Comparison of ENCODE assay signal across 15 cellular contexts in the genomic region with DNA sequence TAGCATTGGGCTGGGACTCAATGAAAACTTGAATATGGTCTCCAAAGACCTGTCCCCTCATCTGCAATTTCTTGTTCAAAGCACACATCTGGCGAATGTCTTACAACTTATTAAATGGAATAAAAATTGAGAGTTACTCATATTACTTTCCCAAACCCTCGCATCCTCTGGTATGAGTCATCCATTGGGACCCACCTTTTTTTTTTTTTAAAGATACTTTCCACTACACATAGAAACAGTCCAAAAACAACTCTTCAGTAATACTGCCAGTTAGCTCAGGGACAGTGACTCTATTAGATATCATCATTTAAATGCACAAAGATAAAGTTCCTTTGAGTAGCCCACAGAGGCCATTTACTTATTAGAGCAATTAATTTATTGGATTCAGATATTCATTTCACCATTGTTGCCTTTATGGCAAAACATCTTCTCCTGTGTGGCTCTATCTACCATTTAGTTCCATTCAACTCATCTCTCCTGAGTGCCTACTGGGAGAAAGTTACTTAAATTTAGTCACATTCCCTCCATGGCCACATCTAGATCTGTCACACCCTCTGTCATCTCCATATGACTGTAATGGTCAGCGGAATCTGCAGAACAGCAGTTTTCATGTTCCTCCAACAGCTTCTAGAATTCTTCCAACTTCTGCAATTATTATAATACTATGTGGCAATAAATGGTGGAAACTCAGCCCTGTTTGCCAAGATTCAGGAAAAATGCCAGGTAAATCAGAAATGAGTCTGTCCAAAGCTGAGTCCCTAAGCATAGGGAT.
DNase-seq lines count a peak whose midpoint lies in the region; ATAC-seq lines count a peak whose summit lies in the region.
"Had no signal": no experiment of that assay in that cellular context is flagged by ENCODE, and none has a peak within 500 bp of the region (broad histone marks: within the 10 kb centered on the region; RNA-seq: fewer than 3 reads in every experiment).

No MANE protein-coding gene starts in this region.

- intact Hi-C loops in activated CD4-positive, alpha-beta T cell treated with anti-CD3 and anti-CD28 coated beads for 36 hours (cut with DNase I, micrococcal nuclease) = loop anchor here (1.0 to 10.0 kb wide), 7 partner anchors 37 to 715 kb away; a partner anchor contains a TSS

- peak; percentile 53 for ATAC-seq in activated CD4-positive, alpha-beta T cell treated with anti-CD3 and anti-CD28 coated beads for 36 hours
- ATAC-seq in central memory CD8-positive, alpha-beta T cell (replicated peaks; ENCODE audit: extremely low read depth, poor library complexity, severe bottlenecking) = no peak
- ATAC-seq in naive thymus-derived CD8-positive, alpha-beta T cell = no peak
- ATAC-seq: stimulated activated memory B cell treated with anti-CD40 and anti-IgM and Interleukin-4, amounts not matched to agents 10 μg/mL and 1 μg/mL and 100 μg/mL, for 72 hours had no signal

- H3K4me3 Mint-ChIP-seq in activated CD4-positive, alpha-beta T cell treated with anti-CD3 and anti-CD28 coated beads for 36 hours = peak overlapping the region; percentile 16
- H3K4me3 Mint-ChIP-seq in activated CD4-positive, alpha-beta T cell treated with anti-CD3 and anti-CD28 coated beads, Interleukin-2, amount 10 ng/mL, durations not matched to agents 7 days and 5 days = no peak overlapping the region
- no peak overlapping the region for H3K4me3 Mint-ChIP-seq in central memory CD8-positive, alpha-beta T cell
- H3K4me3 Mint-ChIP-seq in naive thymus-derived CD8-positive, alpha-beta T cell = peak overlapping the region in 1 of 10 donors; percentile 1
- H3K4me3 Mint-ChIP-seq: stimulated activated memory B cell treated with anti-CD40 and anti-IgM and Interleukin-4, amounts not matched to agents 10 μg/mL and 1 μg/mL and 100 μg/mL, for 72 hours had no signal

- no peak for DNase-seq in activated CD4-positive, alpha-beta T cell treated with anti-CD3 and anti-CD28 coated beads for 36 hours
- no peak for DNase-seq in activated CD4-positive, alpha-beta T cell treated with anti-CD3 and anti-CD28 coated beads, Interleukin-2, amount 10 ng/mL, durations not matched to agents 7 days and 5 days
- DNase-seq in LHCN-M2 (ENCODE audit: low read depth) = peak; percentile 67
- DNase-seq in central memory CD8-positive, alpha-beta T cell (ENCODE audit: low spot score in 2 of 2) = no peak
- DNase-seq in naive thymus-derived CD8-positive, alpha-beta T cell = no peak
- DNase-seq in nucleus accumbens (lab: John Stamatoyannopoulos, UW) = no peak
- no peak for DNase-seq in NCI-H2029 (lab: John Stamatoyannopoulos, UW)
- no peak for DNase-seq in NCI-H524 (lab: John Stamatoyannopoulos, UW)
- DNase-seq: activated CD4-positive, alpha-beta T cell treated with anti-CD3 and anti-CD28 coated beads, Interleukin-2, amount 50 U/mL, for 4 hours; aorta; DMS79 treated with DMSO at 0.1 percent for 48 hours; left cardiac atrium; NCI-H1092; ovary had no signal

- POLR2A ChIA-PET in activated CD4-positive, alpha-beta T cell treated with anti-CD3 and anti-CD28 coated beads for 36 hours (lab: Charles Lee) = no interaction called here
- POLR2A ChIA-PET in activated CD4-positive, alpha-beta T cell treated with anti-CD3 and anti-CD28 coated beads, Interleukin-2, amount 10 ng/mL, durations not matched to agents 7 days and 5 days (lab: Charles Lee) = no interaction called here
- POLR2A ChIA-PET in naive thymus-derived CD8-positive, alpha-beta T cell (lab: Charles Lee) = no interaction called here

- peaks cover 83% of the 10 kb centered on the region for H3K4me1 Mint-ChIP-seq in activated CD4-positive, alpha-beta T cell treated with anti-CD3 and anti-CD28 coated beads for 36 hours
- peaks cover 56% of the 10 kb centered on the region for H3K4me1 Mint-ChIP-seq in activated CD4-positive, alpha-beta T cell treated with anti-CD3 and anti-CD28 coated beads, Interleukin-2, amount 10 ng/mL, durations not matched to agents 7 days and 5 days
- H3K4me1 Mint-ChIP-seq in central memory CD8-positive, alpha-beta T cell = peaks cover 49% of the 10 kb centered on the region
- peaks cover 29 to 67% (median 60%) of the 10 kb centered on the region in 4 donors for H3K4me1 Mint-ChIP-seq in naive thymus-derived CD8-positive, alpha-beta T cell

- H3K27ac Mint-ChIP-seq in activated CD4-positive, alpha-beta T cell treated with anti-CD3 and anti-CD28 coated beads for 36 hours = peak overlapping the region; percentile 88
- no peak overlapping the region for H3K27ac Mint-ChIP-seq in activated CD4-positive, alpha-beta T cell treated with anti-CD3 and anti-CD28 coated beads, Interleukin-2, amount 10 ng/mL, durations not matched to agents 7 days and 5 days
- peak overlapping the region; percentile 49 for H3K27ac Mint-ChIP-seq in central memory CD8-positive, alpha-beta T cell (ENCODE audit: low read depth)
- peak overlapping the region in 9 of 10 donors; percentile 2 to 92 (median 63) for H3K27ac Mint-ChIP-seq in naive thymus-derived CD8-positive, alpha-beta T cell
- H3K27ac Mint-ChIP-seq: stimulated activated memory B cell treated with anti-CD40 and anti-IgM and Interleukin-4, amounts not matched to agents 10 μg/mL and 1 μg/mL and 100 μg/mL, for 72 hours had no signal

- H3K36me3 Mint-ChIP-seq in activated CD4-positive, alpha-beta T cell treated with anti-CD3 and anti-CD28 coated beads for 36 hours (ENCODE audit: low read depth) = peaks cover 25% of the 10 kb centered on the region
- peaks cover 38% of the 10 kb centered on the region for H3K36me3 Mint-ChIP-seq in activated CD4-positive, alpha-beta T cell treated with anti-CD3 and anti-CD28 coated beads, Interleukin-2, amount 10 ng/mL, durations not matched to agents 7 days and 5 days (ENCODE audit: low read depth)
- peaks cover 11% of the 10 kb centered on the region for H3K36me3 Mint-ChIP-seq in central memory CD8-positive, alpha-beta T cell (ENCODE audit: insufficient read depth)
- H3K36me3 Mint-ChIP-seq in naive thymus-derived CD8-positive, alpha-beta T cell = peaks cover 0 to 24% (median 21%) of the 10 kb centered on the region in 3 donors

- peaks cover 2% of the 10 kb centered on the region for H3K9me3 Mint-ChIP-seq in activated CD4-positive, alpha-beta T cell treated with anti-CD3 and anti-CD28 coated beads for 36 hours (ENCODE audit: low read depth)
- no peaks in the 10 kb centered on the region for H3K9me3 Mint-ChIP-seq in activated CD4-positive, alpha-beta T cell treated with anti-CD3 and anti-CD28 coated beads, Interleukin-2, amount 10 ng/mL, durations not matched to agents 7 days and 5 days
- H3K9me3 Mint-ChIP-seq in central memory CD8-positive, alpha-beta T cell = no peaks in the 10 kb centered on the region
- no peaks in the 10 kb centered on the region for H3K9me3 Mint-ChIP-seq in naive thymus-derived CD8-positive, alpha-beta T cell
- H3K9me3 Mint-ChIP-seq: stimulated activated memory B cell treated with anti-CD40 and anti-IgM and Interleukin-4, amounts not matched to agents 10 μg/mL and 1 μg/mL and 100 μg/mL, for 72 hours had no signal

- CTCF ChIA-PET in activated CD4-positive, alpha-beta T cell treated with anti-CD3 and anti-CD28 coated beads for 36 hours (lab: Charles Lee) = interaction anchor here (0.7 to 3.7 kb wide), 3 partner anchors 9 to 80 kb away, joined by 3 to 21 read pairs (median 5); no protein-coding TSS in a partner anchor
- CTCF ChIA-PET in activated CD4-positive, alpha-beta T cell treated with anti-CD3 and anti-CD28 coated beads, Interleukin-2, amount 10 ng/mL, durations not matched to agents 7 days and 5 days (lab: Charles Lee) = interaction anchor here (0.6 to 1.0 kb wide), 2 partner anchors 93 to 677 kb away, joined by 3 read pairs; no protein-coding TSS in a partner anchor

- H3K27me3 Mint-ChIP-seq in activated CD4-positive, alpha-beta T cell treated with anti-CD3 and anti-CD28 coated beads for 36 hours = no peaks in the 10 kb centered on the region
- no peaks in the 10 kb centered on the region for H3K27me3 Mint-ChIP-seq in activated CD4-positive, alpha-beta T cell treated with anti-CD3 and anti-CD28 coated beads, Interleukin-2, amount 10 ng/mL, durations not matched to agents 7 days and 5 days
- H3K27me3 Mint-ChIP-seq in central memory CD8-positive, alpha-beta T cell = no peaks in the 10 kb centered on the region
- no peaks in the 10 kb centered on the region for H3K27me3 Mint-ChIP-seq in naive thymus-derived CD8-positive, alpha-beta T cell
- H3K27me3 Mint-ChIP-seq: stimulated activated memory B cell treated with anti-CD40 and anti-IgM and Interleukin-4, amounts not matched to agents 10 μg/mL and 1 μg/mL and 100 μg/mL, for 72 hours had no signal
